Comparison of ENCODE assay signal across 1 cellular context in genomic region chr19:43437289-43437688, GRCh38.
A peak's percentile ranks its signal among the peaks of the same experiment; 100 is the strongest.
TF ChIP-seq lines count a peak whose summit lies in the region.
"Not testable (repeated sequence)": the region's sequence is repeated elsewhere in the genome, so short reads cannot be mapped to it uniquely, and the experiment has no call there.

No MANE protein-coding gene starts in this region.

TF ChIP-seq in HepG2, 621 proteins besides CTCF, POLR2A, EP300 and RAD21:
- TF ChIP-seq RAD51 (IDR thresholded peaks at IDR 0.05; ENCODE audit: borderline replicate concordance), result peak; percentile 83
- TF ChIP-seq USF2 (IDR thresholded peaks at IDR 0.05; ENCODE audit: low read depth, low read length), result 0 out of 2 replicates have a peak, but pooled peaks have one; percentile 38
- TF ChIP-seq USF2 (CRISPR knock-in tag; IDR thresholded peaks at IDR 0.05; ENCODE audit: borderline replicate concordance), result not testable (repeated sequence)
